In genomic region chr5:160468576-160468975, GRCh38 we compare ENCODE assay signal across 9 cellular contexts. TPM values are rescaled to one million over a fixed set of nuclear protein-coding genes. Genes with fewer than 3 reads are reported as not detected.
DNase-seq lines count a peak whose midpoint lies in the region; ATAC-seq and TF ChIP-seq lines count a peak whose summit lies in the region.
"Had no signal": no experiment of that assay in that cellular context is flagged by ENCODE, and none has a peak within 500 bp of the region (broad histone marks: within the 10 kb centered on the region; RNA-seq: fewer than 3 reads in every experiment).

No MANE protein-coding gene starts in this region.

- H3K27ac Mint-ChIP-seq in activated CD4-positive, alpha-beta T cell treated with anti-CD3 and anti-CD28 coated beads, Interleukin-2, amount 10 ng/mL, durations not matched to agents 7 days and 5 days, result peak overlapping the region; percentile 96

- no peak overlapping the region for H2AFZ ChIP-seq in osteoblast (ENCODE audit: low read length)

- H3K9me3 Mint-ChIP-seq in activated CD4-positive, alpha-beta T cell treated with anti-CD3 and anti-CD28 coated beads, Interleukin-2, amount 10 ng/mL, durations not matched to agents 7 days and 5 days, result no peaks in the 10 kb centered on the region

- H3K27ac ChIP-seq in brain microvascular endothelial cell (peak overlapping the region; percentile 60), osteoblast (ENCODE audit: low read depth, low read length) (no peak overlapping the region)

- H3K4me2 ChIP-seq in osteoblast (ENCODE audit: insufficient read depth, low read length), result peak overlapping the region; percentile 78

- TF ChIP-seq CTCF in NB4 (IDR thresholded peaks at IDR 0.05; ENCODE audit: low read depth, low read length) (no peak), brain microvascular endothelial cell (IDR thresholded peaks at IDR 0.05; ENCODE audit: low read depth, low read length, missing control alignments) (no peak), osteoblast (IDR thresholded peaks at IDR 0.05; ENCODE audit: extremely low read depth, low read depth, low read length) (no peak)

- CTCF ChIA-PET in activated CD4-positive, alpha-beta T cell treated with anti-CD3 and anti-CD28 coated beads, Interleukin-2, amount 10 ng/mL, durations not matched to agents 7 days and 5 days (lab: Charles Lee), result interaction anchor here (0.8 to 6.4 kb wide), 4 partner anchors 9 to 38 kb away, joined by 3 to 63 read pairs (median 4); no protein-coding TSS in a partner anchor

- peaks cover 89% of the 10 kb centered on the region for H3K4me1 Mint-ChIP-seq in activated CD4-positive, alpha-beta T cell treated with anti-CD3 and anti-CD28 coated beads, Interleukin-2, amount 10 ng/mL, durations not matched to agents 7 days and 5 days

- no peaks in the 10 kb centered on the region for H3K9me3 ChIP-seq in osteoblast (ENCODE audit: low read depth, low read length)

- H3K4me3 Mint-ChIP-seq in activated CD4-positive, alpha-beta T cell treated with anti-CD3 and anti-CD28 coated beads, Interleukin-2, amount 10 ng/mL, durations not matched to agents 7 days and 5 days, result peak overlapping the region; percentile 97

- in situ Hi-C loops in brain microvascular endothelial cell (cut with HindIII; ENCODE audit: low pct_ligation_motif_present, low sequenced_read_pairs), result no loop called here

- POLR2A ChIA-PET in activated CD4-positive, alpha-beta T cell treated with anti-CD3 and anti-CD28 coated beads, Interleukin-2, amount 10 ng/mL, durations not matched to agents 7 days and 5 days (lab: Charles Lee), result interaction anchor here (0.7 kb wide), 1 partner anchor 49 kb away, joined by 3 read pairs; the partner anchor contains the start of gene SLU7

- no peaks in the 10 kb centered on the region for H3K79me2 ChIP-seq in osteoblast (ENCODE audit: insufficient read depth, low read length)

- H3K36me3 Mint-ChIP-seq in activated CD4-positive, alpha-beta T cell treated with anti-CD3 and anti-CD28 coated beads, Interleukin-2, amount 10 ng/mL, durations not matched to agents 7 days and 5 days (ENCODE audit: low read depth), result peaks cover 17% of the 10 kb centered on the region

- peak overlapping the region; percentile 84 for H3K4me3 ChIP-seq in NB4 (ENCODE audit: low read depth, low read length)
- H3K4me3 ChIP-seq in brain microvascular endothelial cell (ENCODE audit: low read depth, low read length), result peak overlapping the region; percentile 37
- H3K4me3 ChIP-seq in osteoblast (ENCODE audit: insufficient read depth, low read length), result no peak overlapping the region

- H3K4me1 ChIP-seq in osteoblast (ENCODE audit: insufficient read depth, low read length), result peaks cover 44% of the 10 kb centered on the region

- TF ChIP-seq POLR2A in NB4 (IDR thresholded peaks at IDR 0.05; ENCODE audit: extremely low read depth, insufficient read length), result no peak

- no peak for ATAC-seq in GM18867 (IDR thresholded peaks at IDR 0.05; ENCODE audit: unreplicated experiment)

- H4K20me1 ChIP-seq in osteoblast (ENCODE audit: insufficient read depth, low read length), result no peaks in the 10 kb centered on the region

- H3K27me3 ChIP-seq in brain microvascular endothelial cell (replicated peaks), result no peaks in the 10 kb centered on the region
- no peaks in the 10 kb centered on the region for H3K27me3 ChIP-seq in osteoblast (ENCODE audit: insufficient read depth, low read length)

- H3K27me3 Mint-ChIP-seq in activated CD4-positive, alpha-beta T cell treated with anti-CD3 and anti-CD28 coated beads, Interleukin-2, amount 10 ng/mL, durations not matched to agents 7 days and 5 days, result peaks cover 2% of the 10 kb centered on the region

- no peaks in the 10 kb centered on the region for H3K36me3 ChIP-seq in brain microvascular endothelial cell (replicated peaks)
- H3K36me3 ChIP-seq in osteoblast (ENCODE audit: insufficient read depth, low read length), result no peaks in the 10 kb centered on the region

- no peak for DNase-seq in activated CD4-positive, alpha-beta T cell treated with anti-CD3 and anti-CD28 coated beads, Interleukin-2, amount 10 ng/mL, durations not matched to agents 7 days and 5 days
- DNase-seq in activated CD4-positive, alpha-beta T cell treated with anti-CD3 and anti-CD28 coated beads for 48 hours, result no peak
- DNase-seq in NB4 (ENCODE audit: low read depth) (no peak), brain microvascular endothelial cell (no peak), osteoblast (ENCODE audit: insufficient read length, low spot score, missing footprints) (no peak), NCI-H1092 (lab: John Stamatoyannopoulos, UW) (no peak), SHP77 treated with DMSO at 0.1 percent for 48 hours (lab: John Stamatoyannopoulos, UW) (no peak)
- DNase-seq: retina had no signal

RNA-seq across cellular contexts. Expression of gene PTTG1, which starts 46.9 kb away (rescaled TPM):
- total RNA-seq in activated CD4-positive, alpha-beta T cell treated with anti-CD3 and anti-CD28 coated beads, Interleukin-2, amount 10 ng/mL, durations not matched to agents 7 days and 5 days, result 100 to 1,000 TPM; 160 to 189 TPM
- total RNA-seq in osteoblast, result 29.8 and 41.3 TPM in 2 replicates

RNA-seq across cellular contexts. Expression of gene SLU7, which starts 49.7 kb away (rescaled TPM):
- 10 to 100 TPM; 63.5 to 64.6 TPM for total RNA-seq in activated CD4-positive, alpha-beta T cell treated with anti-CD3 and anti-CD28 coated beads, Interleukin-2, amount 10 ng/mL, durations not matched to agents 7 days and 5 days
- total RNA-seq in osteoblast, result 54.5 and 75.6 TPM in 2 replicates
